In genomic region chr2:10375570-10376266, GRCh38 we compare ENCODE assay signal across 12 cellular contexts.
DNase-seq lines count a peak whose midpoint lies in the region; TF ChIP-seq lines count a peak whose summit lies in the region.
"Had no signal": no experiment of that assay in that cellular context is flagged by ENCODE, and none has a peak within 500 bp of the region (broad histone marks: within the 10 kb centered on the region; RNA-seq: fewer than 3 reads in every experiment).

No MANE protein-coding gene starts in this region.

- intact Hi-C loops in adrenal gland (cut with DNase I), result no loop called here

- H3K4me3 ChIP-seq in BLaER1 (no peak overlapping the region), SJCRH30 (no peak overlapping the region), adrenal gland (no peak overlapping the region)

- H3K27me3 ChIP-seq in BLaER1 (no peaks in the 10 kb centered on the region), SJCRH30 (no peaks in the 10 kb centered on the region), adrenal gland (no peaks in the 10 kb centered on the region)

- H3K4me2 ChIP-seq in BLaER1, result peak overlapping the region; percentile 66
- H3K4me2 ChIP-seq: KMS-11 had no signal

- TF ChIP-seq CTCF in GM20000 (IDR thresholded peaks at IDR 0.05; ENCODE audit: extremely low read depth, missing control alignments) (no peak), adrenal gland (IDR thresholded peaks at IDR 0.05) (no peak)

- DNase-seq in GM20000 (ENCODE audit: low spot score) (peak; percentile 58), NCI-H2081 (lab: John Stamatoyannopoulos, UW) (peak; percentile 53 to 75), astrocyte of the hippocampus (ENCODE audit: low read depth, low spot score) (peak; percentile 33), SJCRH30 (no peak), cerebellar cortex (ENCODE audit: low spot score) (no peak), adrenal gland (no peak), DMS153 (lab: John Stamatoyannopoulos, UW) (no peak)
- DNase-seq: cortex of kidney, DND-41, small intestine had no signal

- H3K27ac ChIP-seq in BLaER1, result 0 out of 2 replicates have a peak overlapping the region, but pooled peaks have one; percentile 18
- no peak overlapping the region for H3K27ac ChIP-seq in SJCRH30
- no peak overlapping the region for H3K27ac ChIP-seq in adrenal gland
- H3K27ac ChIP-seq: KMS-11 had no signal

- no peaks in the 10 kb centered on the region for H3K9me3 ChIP-seq in BLaER1
- H3K9me3 ChIP-seq in SJCRH30 (replicated peaks), result no peaks in the 10 kb centered on the region
- H3K9me3 ChIP-seq in adrenal gland (replicated peaks in 1 of 3), result no peaks in the 10 kb centered on the region

- H3K36me3 ChIP-seq in BLaER1 (peaks cover 8% of the 10 kb centered on the region; the same call in 1 of the 2 replicates), SJCRH30 (no peaks in the 10 kb centered on the region), adrenal gland (replicated peaks in 1 of 2) (no peaks in the 10 kb centered on the region)

- peaks cover 96% of the 10 kb centered on the region for H3K4me1 ChIP-seq in BLaER1
- H3K4me1 ChIP-seq in SJCRH30, result peaks cover 23% of the 10 kb centered on the region
- no peaks in the 10 kb centered on the region for H3K4me1 ChIP-seq in adrenal gland (replicated peaks in 1 of 2)

- 68 to 82% (median 74%) methylated on average over 9 of the region's 9 CpGs for WGBS in adrenal gland, 4 donors

- peaks cover 91% of the 10 kb centered on the region for H4K20me1 ChIP-seq in BLaER1

- TF ChIP-seq POLR2A in adrenal gland (IDR thresholded peaks at IDR 0.05), result no peak

- H3K9ac ChIP-seq in BLaER1, result no peak overlapping the region
- H3K9ac ChIP-seq: KMS-11 had no signal

Comparison
In these comparisons a context has a peak if more than half of its experiments do, and no peak if none do; other contexts are left out.
1. DNase-seq: peak in GM20000 (single experiment), NCI-H2081 (2 of 2) and astrocyte of the hippocampus (single experiment); none in SJCRH30 (0 of 2), cerebellar cortex (single experiment), adrenal gland (0 of 7) and DMS153 (single experiment).